In genomic region chr2:127067620-127068350, GRCh38 we compare ENCODE assay signal across 8 cellular contexts. TPM values are rescaled to one million over a fixed set of nuclear protein-coding genes. Genes with fewer than 3 reads are reported as not detected.
DNase-seq lines count a peak whose midpoint lies in the region; ATAC-seq and TF ChIP-seq lines count a peak whose summit lies in the region.

No MANE protein-coding gene starts in this region.

- H3K36me3 Mint-ChIP-seq in activated naive CD4-positive, alpha-beta T cell treated with anti-CD3 and anti-CD28 coated beads, Interleukin-2, amount 50 U/mL, for 24 hours, result no peaks in the 10 kb centered on the region
- no peaks in the 10 kb centered on the region for H3K36me3 Mint-ChIP-seq in glutamatergic neuron (ENCODE audit: unreplicated experiment)

- H3K4me1 ChIP-seq in psoas muscle, result peaks cover 88% of the 10 kb centered on the region

- H3K4me3 Mint-ChIP-seq in activated naive CD4-positive, alpha-beta T cell treated with anti-CD3 and anti-CD28 coated beads, Interleukin-2, amount 50 U/mL, for 24 hours, result no peak overlapping the region
- no peak overlapping the region for H3K4me3 Mint-ChIP-seq in glutamatergic neuron (ENCODE audit: unreplicated experiment)

- WGBS in psoas muscle, 3 donors, result 34 to 50% (median 42%) methylated on average over 19 of the region's 19 CpGs

- intact Hi-C loops in psoas muscle (cut with DNase I), result loop anchor here (2.0 to 5.0 kb wide), 6 partner anchors 35 to 223 kb away; no protein-coding TSS in a partner anchor

- peaks cover 4 to 32% of the 10 kb centered on the region in 2 donors for H3K36me3 ChIP-seq in psoas muscle (ENCODE audit: insufficient read depth in 1 of 2, low read depth in 1 of 2)

- H3K4me3 ChIP-seq in HFF-Myc (replicated peaks; ENCODE audit: low read depth, low read length), result no peak overlapping the region
- peak overlapping the region; percentile 43 for H3K4me3 ChIP-seq in psoas muscle

- peak overlapping the region; percentile 98 for H3K27ac ChIP-seq in psoas muscle

- H3K27ac Mint-ChIP-seq in activated naive CD4-positive, alpha-beta T cell treated with anti-CD3 and anti-CD28 coated beads, Interleukin-2, amount 50 U/mL, for 24 hours, result peak overlapping the region; percentile 77
- peak overlapping the region; percentile 38 for H3K27ac Mint-ChIP-seq in glutamatergic neuron (ENCODE audit: unreplicated experiment)

- in situ Hi-C loops in SK-MEL-5 (cut with HindIII; ENCODE audit: low pct_unique_long_range_greater_than_20kb, low sequenced_read_pairs), result no loop called here

- H3K9me3 ChIP-seq in psoas muscle, result no peaks in the 10 kb centered on the region

- H3K9me3 Mint-ChIP-seq in activated naive CD4-positive, alpha-beta T cell treated with anti-CD3 and anti-CD28 coated beads, Interleukin-2, amount 50 U/mL, for 24 hours, result no peaks in the 10 kb centered on the region
- H3K9me3 Mint-ChIP-seq in glutamatergic neuron (ENCODE audit: unreplicated experiment), result peaks cover 13% of the 10 kb centered on the region

- peaks cover 32% of the 10 kb centered on the region for H3K4me1 Mint-ChIP-seq in activated naive CD4-positive, alpha-beta T cell treated with anti-CD3 and anti-CD28 coated beads, Interleukin-2, amount 50 U/mL, for 24 hours
- H3K4me1 Mint-ChIP-seq in glutamatergic neuron (ENCODE audit: low read depth, unreplicated experiment), result peaks cover 22% of the 10 kb centered on the region

- ATAC-seq in psoas muscle (peak; percentile 40 to 56 (median 44)), HG03097 (IDR thresholded peaks at IDR 0.05; ENCODE audit: low FRiP score, unreplicated experiment) (no peak)

- TF ChIP-seq CTCF in HFF-Myc (IDR thresholded peaks at IDR 0.05; ENCODE audit: low read depth, low read length, missing control alignments) (peak; percentile 90), glutamatergic neuron (IDR thresholded peaks at IDR 0.05; ENCODE audit: partially characterized antibody, unreplicated experiment) (peak; percentile 87), psoas muscle (IDR thresholded peaks at IDR 0.05) (peak; percentile 83)

- no peaks in the 10 kb centered on the region for H3K27me3 ChIP-seq in psoas muscle (ENCODE audit: insufficient read depth in 3 of 3, low read length in 2 of 3)

- H3K27me3 Mint-ChIP-seq in activated naive CD4-positive, alpha-beta T cell treated with anti-CD3 and anti-CD28 coated beads, Interleukin-2, amount 50 U/mL, for 24 hours, result no peaks in the 10 kb centered on the region
- peaks cover 23% of the 10 kb centered on the region for H3K27me3 Mint-ChIP-seq in glutamatergic neuron (ENCODE audit: unreplicated experiment)

- DNase-seq in ELF-1 (ENCODE audit: low read depth, low spot score) (peak; percentile 93), HFF-Myc (ENCODE audit: extremely low read depth, low read depth) (no peak), SK-MEL-5 (ENCODE audit: low read depth, low spot score) (peak; percentile 71), glutamatergic neuron (peak; percentile 76), psoas muscle (peak; percentile 85 to 91), GOT3 (lab: John Stamatoyannopoulos, UW) (no peak)

RNA-seq across cellular contexts. Expression of gene BIN1, which starts 39.2 kb away (rescaled TPM):
- 1.7 and 2.2 TPM in 2 replicates for total RNA-seq in SK-MEL-5 (2014; rRNA removed; shearing (Covaris generic))
- polyA plus RNA-seq in SK-MEL-5 (2015; cell fraction: cytosol; rRNA removed), result 2.7 and 3.0 TPM in 2 replicates
- polyA plus RNA-seq in SK-MEL-5 (2015; cell fraction: nucleus; rRNA removed), result 3.0 TPM in 2 replicates
- 176 TPM for total RNA-seq in glutamatergic neuron (ENCODE audit: unreplicated experiment)
- 1,000 to 10,000 TPM; 1,036 to 1,643 (median 1,260) TPM for total RNA-seq in psoas muscle
- 1,000 to 10,000 TPM in 2 of 3 donors, 100 to 1,000 TPM in 1; 615 to 1,667 (median 1,547) TPM for polyA plus RNA-seq in psoas muscle

Comparison
In these comparisons a context has a peak if more than half of its experiments do, and no peak if none do; other contexts are left out.
1. DNase-seq: peak in ELF-1 (single experiment), SK-MEL-5 (single experiment), glutamatergic neuron (single experiment) and psoas muscle (2 of 2); none in HFF-Myc (single experiment) and GOT3 (single experiment).
2. RNA of gene BIN1, which starts 39.2 kb away (total RNA-seq): 1,036 to 1,643 TPM in psoas muscle and 176 TPM in glutamatergic neuron (single experiment); 1.7 to 2.2 TPM in SK-MEL-5; every median in the first group is over 10 times any median in the second.
3. Peak in every context shown above with its lines, with median percentiles within 50 percentile points of each other: CTCF ChIP-seq.